ENCODE assay signal across 8 cellular contexts in the genomic region with DNA sequence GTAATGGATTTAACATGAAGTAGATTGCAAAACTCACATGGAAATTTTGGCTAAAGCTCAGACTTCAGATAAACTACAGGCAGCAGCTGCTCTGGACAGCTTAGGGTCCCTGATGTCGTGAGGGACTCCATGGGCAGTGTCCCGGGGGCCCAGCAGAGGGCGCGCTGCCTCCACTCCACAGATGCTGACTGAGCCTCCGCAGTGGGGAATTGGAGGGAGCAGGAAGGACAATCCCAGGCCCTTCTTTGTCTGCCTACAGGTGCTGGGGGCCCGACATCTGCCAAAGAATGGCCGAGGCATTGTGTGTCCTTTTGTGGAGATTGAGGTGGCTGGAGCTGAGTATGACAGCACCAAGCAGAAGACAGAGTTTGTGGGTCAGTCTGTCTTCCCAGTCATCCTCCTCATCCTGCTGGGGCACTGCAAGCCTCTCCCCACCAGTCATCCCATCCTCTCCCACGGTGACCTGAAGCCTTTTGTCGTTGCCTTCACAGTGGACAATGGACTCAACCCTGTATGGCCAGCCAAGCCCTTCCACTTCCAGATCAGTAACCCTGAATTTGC. TPM values are rescaled to one million over a fixed set of nuclear protein-coding genes. Genes with fewer than 3 reads are reported as not detected.
DNase-seq lines count a peak whose midpoint lies in the region; ATAC-seq, FAIRE-seq and TF ChIP-seq lines count a peak whose summit lies in the region.

No MANE protein-coding gene starts in this region.

- no peak overlapping the region for H3K4me3 ChIP-seq in GM06990 (replicated peaks; ENCODE audit: low read depth, low read length)
- no peak overlapping the region for H3K4me3 ChIP-seq in pancreas

- WGBS in pancreas, 2 donors = 10 to 11% methylated on average over 9 of the region's 9 CpGs

- intact Hi-C loops in pancreas (cut with DNase I) = loop anchor here in 2 of 3 donors (5.0 kb wide), 2 partner anchors 164 to 169 kb away; partner anchors contain the start of gene LPIN3 (in 1 of the 2)

- ATAC-seq in pancreas (peak; percentile 95 to 98 (median 96)), HG02763 (IDR thresholded peaks at IDR 0.05; ENCODE audit: unreplicated experiment) (no peak)

- peak; percentile 98 for TF ChIP-seq CTCF in GM06990 (IDR thresholded peaks at IDR 0.05; ENCODE audit: insufficient read depth, low read length, poor library complexity, severe bottlenecking)
- TF ChIP-seq CTCF in pancreas (IDR thresholded peaks at IDR 0.05) = peak; percentile 90 to 94 (median 92)

- H3K27ac ChIP-seq in pancreas (no peak overlapping the region), temporal lobe (ENCODE audit: low read depth, low read length) (peak overlapping the region; percentile 94)

- no peaks in the 10 kb centered on the region for H3K27me3 ChIP-seq in GM06990 (replicated peaks; ENCODE audit: control insufficient read depth, insufficient read depth, low read length)
- no peaks in the 10 kb centered on the region for H3K27me3 ChIP-seq in pancreas

- peaks cover 0 to 5% (median 5%) of the 10 kb centered on the region in 3 donors for H3K4me1 ChIP-seq in pancreas

- FAIRE-seq in pancreas (lab: Jason Lieb, UNC) = no peak

- H3K36me3 ChIP-seq in GM06990 (ENCODE audit: control insufficient read depth, insufficient read depth, low read length) = peaks cover 42% of the 10 kb centered on the region
- peaks cover 0 to 11% (median 3%) of the 10 kb centered on the region in 3 donors for H3K36me3 ChIP-seq in pancreas

- peak; percentile 61 for DNase-seq in GM06990 (ENCODE audit: extremely low read depth, insufficient read length)
- peak; percentile 22 for DNase-seq in KG1 (lab: John Stamatoyannopoulos, UW)
- DNase-seq in SHP77 treated with DMSO at 0.1 percent for 48 hours (lab: John Stamatoyannopoulos, UW) = peak; percentile 3
- peak; percentile 68 for DNase-seq in activated naive CD4-positive, alpha-beta T cell treated with Interleukin-2 at 50 U/mL for 16 hours
- peak; percentile 86 for DNase-seq in globus pallidus (ENCODE audit: low spot score)
- DNase-seq in pancreas = peak; percentile 68 to 93 (median 85)

- H3K9me3 ChIP-seq in pancreas = no peaks in the 10 kb centered on the region

RNA-seq across cellular contexts. Expression of gene PLCG1, which starts 35.9 kb away (rescaled TPM):
- 10 to 100 TPM in 5 of 6 donors, 1 to 10 TPM in 1; 9.9 to 38.9 (median 18.5) TPM for total RNA-seq in pancreas
- polyA plus RNA-seq in pancreas = 10 to 100 TPM; 40.6 to 41.7 TPM
- 82.1 TPM for total RNA-seq in temporal lobe

Comparison
In these comparisons a context has a peak if more than half of its experiments do, and no peak if none do; other contexts are left out.
1. DNase-seq: peak in every context shown above with its lines; median percentile 86 in globus pallidus; 85 in pancreas; 68 in activated naive CD4-positive, alpha-beta T cell treated with Interleukin-2 at 50 U/mL for 16 hours; 61 in GM06990; 22 in KG1; 3 in SHP77 treated with DMSO at 0.1 percent for 48 hours.